Comparison of ENCODE assay signal across 13 cellular contexts in the genomic region with DNA sequence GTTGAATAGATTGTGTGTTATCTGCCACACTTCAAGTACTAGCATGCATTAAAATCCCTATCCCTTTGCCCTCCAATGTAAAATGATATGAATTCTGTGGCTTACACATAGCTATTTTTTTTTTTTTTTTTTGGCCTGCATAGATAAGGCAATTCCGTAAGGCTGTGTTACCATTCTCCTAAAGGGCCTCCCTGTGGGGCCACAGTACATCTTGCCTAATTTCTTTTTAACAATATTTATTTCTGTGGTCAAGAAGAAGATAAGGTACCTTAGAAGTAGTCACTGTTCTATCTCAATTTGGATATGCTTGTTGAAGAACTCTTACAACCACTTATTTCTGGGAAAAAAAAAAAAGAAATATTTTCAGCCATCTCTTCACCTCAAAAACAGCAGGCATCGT. TPM values are rescaled to one million over a fixed set of nuclear protein-coding genes. Genes with fewer than 3 reads are reported as not detected.
DNase-seq lines count a peak whose midpoint lies in the region; TF ChIP-seq lines count a peak whose summit lies in the region.
"Had no signal": no experiment of that assay in that cellular context is flagged by ENCODE, and none has a peak within 500 bp of the region (broad histone marks: within the 10 kb centered on the region; RNA-seq: fewer than 3 reads in every experiment).

No MANE protein-coding gene starts in this region.

- peaks cover 31% of the 10 kb centered on the region for H3K4me1 Mint-ChIP-seq in progenitor cell of endocrine pancreas (ENCODE audit: low read depth)
- H3K4me1 Mint-ChIP-seq: CD8-positive, alpha-beta memory T cell had no signal

- H3K9me3 Mint-ChIP-seq in progenitor cell of endocrine pancreas (ENCODE audit: low read depth), result peaks cover 3% of the 10 kb centered on the region

- DNase-seq in OCI-M1 (lab: John Stamatoyannopoulos, UW), result peak; percentile 62
- DNase-seq in amniotic epithelial cell (ENCODE audit: low read depth), result peak; percentile 96
- no peak for DNase-seq in progenitor cell of endocrine pancreas (ENCODE audit: low spot score, unreplicated experiment)
- no peak for DNase-seq in NCI-H524 treated with DMSO at 0.1 percent for 48 hours (lab: John Stamatoyannopoulos, UW)
- no peak for DNase-seq in SKM-1 treated with dmso at 0.1 percent for 144 hours (lab: John Stamatoyannopoulos, UW; ENCODE audit: unreplicated experiment)
- no peak for DNase-seq in inferior parietal cortex (ENCODE audit: extremely low spot score)
- DNase-seq: 8988T; AML-193; Caco-2; CD8-positive, alpha-beta memory T cell; GM23248 had no signal

- no peaks in the 10 kb centered on the region for H3K27me3 Mint-ChIP-seq in progenitor cell of endocrine pancreas
- H3K27me3 Mint-ChIP-seq: CD8-positive, alpha-beta memory T cell had no signal

- H3K27me3 ChIP-seq in layer of hippocampus (ENCODE audit: control insufficient read depth, insufficient read depth, low read length), result no peaks in the 10 kb centered on the region
- H3K27me3 ChIP-seq: BLaER1 had no signal

- peaks cover 63% of the 10 kb centered on the region for H3K36me3 Mint-ChIP-seq in progenitor cell of endocrine pancreas (ENCODE audit: insufficient read depth)
- H3K36me3 Mint-ChIP-seq: CD8-positive, alpha-beta memory T cell had no signal

- H3K27ac ChIP-seq in layer of hippocampus (ENCODE audit: low read depth, low read length), result peak overlapping the region; percentile 30
- H3K27ac ChIP-seq: BLaER1, GM23248 had no signal

- H3K27ac Mint-ChIP-seq in progenitor cell of endocrine pancreas, result peak overlapping the region; percentile 63
- H3K27ac Mint-ChIP-seq: CD8-positive, alpha-beta memory T cell had no signal

- no peak for TF ChIP-seq CTCF in progenitor cell of endocrine pancreas (IDR thresholded peaks at IDR 0.05; ENCODE audit: unreplicated experiment)

- H3K4me3 Mint-ChIP-seq in progenitor cell of endocrine pancreas (ENCODE audit: low read depth), result no peak overlapping the region
- H3K4me3 Mint-ChIP-seq: CD8-positive, alpha-beta memory T cell had no signal

RNA-seq across cellular contexts. Expression of a gene that starts 19.8 kb away (rescaled TPM):
- total RNA-seq in progenitor cell of endocrine pancreas, result 312 and 318 TPM in 2 replicates
- total RNA-seq: CD8-positive, alpha-beta memory T cell had no signal

Comparison
In these comparisons a context has a peak if more than half of its experiments do, and no peak if none do; other contexts are left out.
1. DNase-seq: peak in OCI-M1 (single experiment) and amniotic epithelial cell (single experiment); none in progenitor cell of endocrine pancreas (single experiment), NCI-H524 treated with DMSO at 0.1 percent for 48 hours (single experiment), SKM-1 treated with dmso at 0.1 percent for 144 hours (single experiment) and inferior parietal cortex (single experiment).